11 cellular contexts compared by ENCODE assay signal in the genomic region with DNA sequence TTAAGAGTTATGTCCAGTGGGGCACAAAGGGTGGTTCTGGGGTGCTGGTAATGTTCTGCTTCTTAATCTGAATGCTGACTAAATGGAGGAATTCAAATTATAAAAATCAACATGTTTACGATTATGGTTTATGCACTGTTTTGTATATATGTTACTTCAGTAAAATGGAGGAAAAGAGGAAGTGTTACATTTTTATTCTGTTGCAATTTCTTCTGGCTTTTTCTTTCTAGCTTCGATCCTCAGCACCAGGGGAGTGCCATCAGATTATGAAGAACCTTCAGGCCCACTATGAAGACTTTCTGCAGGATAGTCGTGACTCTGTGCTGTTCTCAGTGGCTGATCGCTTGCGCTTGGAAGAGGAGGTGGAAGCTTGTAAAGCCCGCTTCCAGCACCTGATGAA.
"Had no signal": no experiment of that assay in that cellular context is flagged by ENCODE, and none has a peak within 500 bp of the region (broad histone marks: within the 10 kb centered on the region; RNA-seq: fewer than 3 reads in every experiment).

No MANE protein-coding gene starts in this region.

- H3K4me3 Mint-ChIP-seq: activated B cell treated with CpG ODN at 0.5 μM for 24 hours; activated naive CD4-positive, alpha-beta T cell treated with anti-CD3 and anti-CD28 coated beads, Interleukin-2, amount 10 ng/mL, durations not matched to agents 7 days and 5 days; effector memory CD8-positive, alpha-beta T cell; neural crest cell had no signal

- ATAC-seq: body of pancreas; effector memory CD8-positive, alpha-beta T cell; gastroesophageal sphincter; left ventricle myocardium superior had no signal

- H3K4me1 Mint-ChIP-seq: activated naive CD4-positive, alpha-beta T cell treated with anti-CD3 and anti-CD28 coated beads, Interleukin-2, amount 10 ng/mL, durations not matched to agents 7 days and 5 days had no signal

- H3K9me3 Mint-ChIP-seq: activated B cell treated with CpG ODN at 0.5 μM for 24 hours; activated naive CD4-positive, alpha-beta T cell treated with anti-CD3 and anti-CD28 coated beads, Interleukin-2, amount 10 ng/mL, durations not matched to agents 7 days and 5 days; effector memory CD8-positive, alpha-beta T cell; neural crest cell had no signal

- DNase-seq: activated B cell treated with CpG ODN at 0.5 μM for 24 hours; activated CD4-positive, alpha-beta T cell treated with anti-CD3 and anti-CD28 coated beads, Interleukin-2, amount 50 U/mL, for 1 hour; activated naive CD4-positive, alpha-beta T cell treated with anti-CD3 and anti-CD28 coated beads, Interleukin-2, amount 10 ng/mL, durations not matched to agents 7 days and 5 days; body of pancreas; effector memory CD8-positive, alpha-beta T cell; left ventricle myocardium superior; mesenchymal stem cell; stimulated activated CD4-positive, alpha-beta T cell treated with anti-CD3 and anti-CD28 coated beads, Interleukin-15, amount 100 ng/mL, for 24 hours; stimulated activated CD4-positive, alpha-beta T cell treated with anti-CD3 and anti-CD28 coated beads, Interleukin-4, amount 100 ng/mL, for 4 hours had no signal

- H3K27me3 Mint-ChIP-seq: activated B cell treated with CpG ODN at 0.5 μM for 24 hours; activated naive CD4-positive, alpha-beta T cell treated with anti-CD3 and anti-CD28 coated beads, Interleukin-2, amount 10 ng/mL, durations not matched to agents 7 days and 5 days; effector memory CD8-positive, alpha-beta T cell had no signal

- H3K27ac Mint-ChIP-seq: activated B cell treated with CpG ODN at 0.5 μM for 24 hours had no signal
